ENCODE assay signal across 28 cellular contexts in genomic region chr9:14793389-14793788, GRCh38.
"Had no signal": no experiment of that assay in that cellular context is flagged by ENCODE, and none has a peak within 500 bp of the region (broad histone marks: within the 10 kb centered on the region; RNA-seq: fewer than 3 reads in every experiment).

No MANE protein-coding gene starts in this region.

- H3K36me3 ChIP-seq: colonic mucosa, esophagus muscularis mucosa, esophagus squamous epithelium, gastrocnemius medialis, gastroesophageal sphincter had no signal

- FAIRE-seq: colon, endometrium, endothelial cell of umbilical vein, frontal cortex had no signal

- ATAC-seq: effector memory CD8-positive, alpha-beta T cell; esophagus mucosa; foreskin keratinocyte; gastrocnemius medialis; gastroesophageal sphincter; heart left ventricle; heart right ventricle had no signal

- H3K27ac ChIP-seq: colonic mucosa, coronary artery, dorsolateral prefrontal cortex, epithelial cell of prostate, esophagus muscularis mucosa, esophagus squamous epithelium, foreskin keratinocyte, gastrocnemius medialis, gastroesophageal sphincter, heart left ventricle, heart right ventricle had no signal

- H3K4me1 ChIP-seq: colonic mucosa, esophagus muscularis mucosa, esophagus squamous epithelium, gastrocnemius medialis, gastroesophageal sphincter, heart left ventricle, heart right ventricle had no signal

- H3K4me3 ChIP-seq: colonic mucosa, coronary artery, dorsolateral prefrontal cortex, esophagus muscularis mucosa, esophagus squamous epithelium, gastrocnemius medialis, gastroesophageal sphincter, heart left ventricle, heart right ventricle had no signal

- DNase-seq: colonic mucosa; cortex of kidney; dermis blood vessel endothelial cell; dorsolateral prefrontal cortex; effector CD4-positive, alpha-beta T cell; effector CD8-positive, alpha-beta T cell; effector memory CD4-positive, alpha-beta T cell; effector memory CD8-positive, alpha-beta T cell; endodermal cell; erythroblast; esophagus squamous epithelium; foreskin fibroblast; foreskin keratinocyte; foreskin melanocyte; gastrocnemius medialis; glutamatergic neuron; head of caudate nucleus; heart left ventricle; heart right ventricle had no signal

- H3K27me3 ChIP-seq: colonic mucosa, dorsolateral prefrontal cortex, esophagus muscularis mucosa, esophagus squamous epithelium, foreskin keratinocyte, gastrocnemius medialis, gastroesophageal sphincter, heart left ventricle had no signal

- H3K9me3 ChIP-seq: colonic mucosa, esophagus muscularis mucosa, esophagus squamous epithelium, gastrocnemius medialis, gastroesophageal sphincter, heart left ventricle, heart right ventricle had no signal
